ENCODE assay signal across 1 cellular context in the genomic region with DNA sequence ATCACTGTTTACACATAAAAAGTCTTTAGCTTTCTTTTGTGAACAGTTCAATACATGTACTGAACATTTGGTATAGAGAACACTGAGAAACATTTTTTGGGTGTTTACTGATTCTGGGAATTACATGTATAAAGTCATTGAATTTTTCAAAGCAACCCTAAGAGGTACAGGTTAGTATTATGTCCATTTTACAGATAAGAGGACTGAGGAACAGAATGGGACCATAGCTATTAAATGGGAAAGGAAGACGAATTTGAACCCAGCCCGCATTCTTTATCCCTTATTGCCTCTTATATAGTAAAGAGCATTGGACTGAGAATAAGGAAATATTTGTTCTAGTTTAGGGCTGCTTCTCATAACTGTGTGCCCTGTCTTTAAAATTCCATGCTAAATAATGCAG.
TF ChIP-seq lines count a peak whose summit lies in the region.

No MANE protein-coding gene starts in this region.

TF ChIP-seq in GM12878, 131 proteins besides CTCF, POLR2A, EP300 and RAD21:
- TF ChIP-seq PAX5 (IDR thresholded peaks at IDR 0.05; ENCODE audit: borderline replicate concordance, low read depth, low read length) (no peak), ZBED1 (IDR thresholded peaks at IDR 0.05; ENCODE audit: borderline replicate concordance) (0 out of 2 replicates have a peak, but pooled peaks have one; percentile 4)
